ENCODE assay signal across 8 cellular contexts in the genomic region with DNA sequence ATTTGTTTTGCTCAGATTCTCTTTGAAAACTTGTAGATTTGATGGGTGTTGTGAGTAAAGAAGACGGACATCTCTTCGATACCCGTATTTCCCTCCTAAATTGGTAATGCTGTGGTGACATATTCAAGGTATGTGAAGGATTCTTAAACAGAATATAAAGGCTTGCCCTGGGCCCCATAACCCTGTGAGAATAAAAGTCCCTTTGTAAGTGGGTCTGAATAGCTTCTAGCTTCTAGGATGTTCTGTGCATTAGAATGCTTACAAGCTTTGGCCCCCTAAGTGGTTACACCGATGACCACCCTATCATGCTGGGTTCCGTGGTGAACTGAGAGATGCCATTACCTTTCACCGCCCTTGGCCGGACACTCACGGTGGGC.
A peak's percentile ranks its signal among the peaks of the same experiment; 100 is the strongest.
DNase-seq lines count a peak whose midpoint lies in the region; ATAC-seq and TF ChIP-seq lines count a peak whose summit lies in the region.

No MANE protein-coding gene starts in this region.

- peaks cover 52% of the 10 kb centered on the region for H3K79me2 ChIP-seq in DND-41 (ENCODE audit: insufficient read depth, low read length)
- no peaks in the 10 kb centered on the region for H3K79me2 ChIP-seq in MM.1S (ENCODE audit: low read length)

- peak overlapping the region; percentile 81 for H3K9ac ChIP-seq in DND-41 (ENCODE audit: low read depth, low read length)
- H3K9ac ChIP-seq in MM.1S (ENCODE audit: low read length) = peak overlapping the region; percentile 56; the same call in 1 of the 2 replicates

- peak overlapping the region; percentile 94 for H2AFZ ChIP-seq in DND-41 (ENCODE audit: low read depth, low read length)
- peak overlapping the region; percentile 100 for H2AFZ ChIP-seq in MM.1S (ENCODE audit: low read length)
- peak overlapping the region; percentile 41 for H2AFZ ChIP-seq in neuron (ENCODE audit: low read depth, low read length)

- H3K4me3 ChIP-seq in DND-41 (ENCODE audit: low read depth in 1 of 2, low read length in 2 of 2) = peak overlapping the region; percentile 73 to 78; a peak in 3 of 4 replicates
- H3K4me3 ChIP-seq in MM.1S (ENCODE audit: low read length) = peak overlapping the region; percentile 94
- peak overlapping the region; percentile 88 for H3K4me3 ChIP-seq in effector memory CD4-positive, alpha-beta T cell (ENCODE audit: insufficient read depth, low read depth, low read length, poor library complexity, severe bottlenecking)
- H3K4me3 ChIP-seq in neuron (ENCODE audit: low read length) = peak overlapping the region; percentile 94

- no peak for DNase-seq in DND-41
- DNase-seq in MM.1S = peak; percentile 8
- no peak for DNase-seq in effector memory CD4-positive, alpha-beta T cell
- DNase-seq in NCI-H2196 treated with DMSO at 0.1 percent for 48 hours (lab: John Stamatoyannopoulos, UW; ENCODE audit: unreplicated experiment) = no peak
- no peak for DNase-seq in DMS153 (lab: John Stamatoyannopoulos, UW)
- no peak for DNase-seq in activated CD4-positive, alpha-beta T cell treated with anti-CD3 and anti-CD28 coated beads for 1 hour

- TF ChIP-seq CTCF in DND-41 (IDR thresholded peaks at IDR 0.05; ENCODE audit: borderline replicate concordance, extremely low read depth, low read length, poor library complexity, severe bottlenecking) (no peak), MM.1S (IDR thresholded peaks at IDR 0.05; ENCODE audit: low read length) (no peak)

- H3K4me1 ChIP-seq in DND-41 (ENCODE audit: insufficient read depth, low read length) (peaks cover 43% of the 10 kb centered on the region), MM.1S (ENCODE audit: low read length) (no peaks in the 10 kb centered on the region), neuron (ENCODE audit: insufficient read depth, low read length) (peaks cover 23% of the 10 kb centered on the region)
- peaks cover 7% of the 10 kb centered on the region for H3K4me1 ChIP-seq in effector memory CD4-positive, alpha-beta T cell (ENCODE audit: control insufficient read depth, insufficient read depth, low read length, poor library complexity, severe bottlenecking)

- H3K9me2 ChIP-seq in MM.1S (replicated peaks; ENCODE audit: insufficient read depth, low read length) = no peaks in the 10 kb centered on the region

- H3K4me2 ChIP-seq in DND-41 (ENCODE audit: insufficient read depth, low read length) (peak overlapping the region; percentile 81), MM.1S (ENCODE audit: low read depth, low read length) (peak overlapping the region; percentile 99)

- H3K36me3 ChIP-seq in DND-41 (ENCODE audit: insufficient read depth, low read length) = peaks cover 23% of the 10 kb centered on the region
- no peaks in the 10 kb centered on the region for H3K36me3 ChIP-seq in MM.1S (replicated peaks; ENCODE audit: insufficient read depth, low read length)
- no peaks in the 10 kb centered on the region for H3K36me3 ChIP-seq in effector memory CD4-positive, alpha-beta T cell (ENCODE audit: control insufficient read depth, insufficient read depth, low read length)
- peaks cover 14% of the 10 kb centered on the region for H3K36me3 ChIP-seq in neuron (ENCODE audit: insufficient read depth, low read length)

- H3K27me3 ChIP-seq in DND-41 (ENCODE audit: insufficient read depth, low read length, poor library complexity) (no peaks in the 10 kb centered on the region), MM.1S (replicated peaks; ENCODE audit: insufficient read depth, low read length) (0 out of 2 replicates have a peak, but pooled peaks cover 4% of the 10 kb centered on the region), neuron (ENCODE audit: insufficient read depth, low read length) (no peaks in the 10 kb centered on the region)
- no peaks in the 10 kb centered on the region for H3K27me3 ChIP-seq in effector memory CD4-positive, alpha-beta T cell (replicated peaks; ENCODE audit: control insufficient read depth, insufficient read depth, low read length, poor library complexity, severe bottlenecking)

- H3F3A ChIP-seq in MM.1S (ENCODE audit: insufficient read depth, low read length) = no peaks in the 10 kb centered on the region

- ATAC-seq in DND-41 (ENCODE audit: insufficient read depth, low read depth) (peak; percentile 1; the same call in 1 of the 3 replicates), HG03097 (IDR thresholded peaks at IDR 0.05; ENCODE audit: low FRiP score, unreplicated experiment) (no peak)

- H4K20me1 ChIP-seq in DND-41 (ENCODE audit: insufficient read depth, low read length) (peaks cover 34% of the 10 kb centered on the region), MM.1S (ENCODE audit: insufficient read depth, low read length) (no peaks in the 10 kb centered on the region)

- H3K27ac ChIP-seq in DND-41 (ENCODE audit: low read length) (peak overlapping the region; percentile 85), MM.1S (ENCODE audit: low read length) (no peak overlapping the region)
- H3K27ac ChIP-seq in effector memory CD4-positive, alpha-beta T cell (ENCODE audit: insufficient read depth, low read length, poor library complexity, severe bottlenecking) = peak overlapping the region; percentile 66

- no peaks in the 10 kb centered on the region for H3K9me3 ChIP-seq in DND-41 (ENCODE audit: insufficient read depth, low read length, severe bottlenecking)
- H3K9me3 ChIP-seq in MM.1S (replicated peaks; ENCODE audit: insufficient read depth, low read length) = no peaks in the 10 kb centered on the region
- no peaks in the 10 kb centered on the region for H3K9me3 ChIP-seq in effector memory CD4-positive, alpha-beta T cell (ENCODE audit: control insufficient read depth, low read length)
- peaks cover 12% of the 10 kb centered on the region for H3K9me3 ChIP-seq in neuron (ENCODE audit: low read length)

Comparison
In these comparisons a context has a peak if more than half of its experiments do, and no peak if none do; other contexts are left out.
1. H2AFZ ChIP-seq: peak in every context shown above with its lines; median percentile 100 in MM.1S; 94 in DND-41; 41 in neuron.